In the genomic region with DNA sequence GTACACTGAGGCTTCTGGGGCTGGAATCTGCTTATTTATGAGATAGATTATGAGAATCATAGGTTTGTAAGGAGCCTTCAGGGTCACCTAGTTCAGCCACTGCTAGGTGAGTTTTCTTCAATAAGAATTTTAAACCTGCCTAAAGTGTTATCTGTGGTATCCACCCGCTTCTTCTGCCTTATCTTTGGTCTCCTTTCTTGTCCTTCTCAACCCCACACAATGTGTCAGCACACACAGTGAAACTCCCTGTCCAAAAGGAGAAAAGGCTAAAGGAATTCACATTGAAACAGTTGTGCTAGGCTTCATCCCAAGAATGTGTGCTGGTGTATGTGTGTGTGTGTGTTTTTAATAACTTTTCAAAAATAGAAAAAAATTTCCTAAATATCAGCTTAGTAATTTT, we compare ENCODE assay signal across 15 cellular contexts.
DNase-seq lines count a peak whose midpoint lies in the region; ATAC-seq and TF ChIP-seq lines count a peak whose summit lies in the region.
"Had no signal": no experiment of that assay in that cellular context is flagged by ENCODE, and none has a peak within 500 bp of the region (broad histone marks: within the 10 kb centered on the region; RNA-seq: fewer than 3 reads in every experiment).

No MANE protein-coding gene starts in this region.

- H3K4me3 ChIP-seq in cardiac muscle cell (no peak overlapping the region), right cardiac atrium (ENCODE audit: low read length) (no peak overlapping the region)
- no peak overlapping the region for H3K4me3 ChIP-seq in effector memory CD4-positive, alpha-beta T cell (ENCODE audit: insufficient read depth, low read depth, low read length, poor library complexity, severe bottlenecking)
- H3K4me3 ChIP-seq: lower lobe of right lung, psoas muscle, SJSA1 had no signal

- no peaks in the 10 kb centered on the region for H3K9me3 ChIP-seq in cardiac muscle cell (ENCODE audit: low read depth)
- H3K9me3 ChIP-seq in right cardiac atrium (ENCODE audit: control insufficient read depth, low read length), result no peaks in the 10 kb centered on the region
- no peaks in the 10 kb centered on the region for H3K9me3 ChIP-seq in T-helper 17 cell (ENCODE audit: control insufficient read depth, low read length, poor library complexity, severe bottlenecking)
- no peaks in the 10 kb centered on the region for H3K9me3 ChIP-seq in effector memory CD4-positive, alpha-beta T cell (ENCODE audit: control insufficient read depth, low read length)
- H3K9me3 ChIP-seq: lower lobe of right lung, psoas muscle, SJSA1 had no signal

- intact Hi-C loops in right cardiac atrium (cut with DNase I), result loop anchor here in 2 of 4 donors (10.0 kb wide), 1 partner anchor 260 kb away; a partner anchor contains a TSS

- H3K4me1 ChIP-seq in cardiac muscle cell (ENCODE audit: low read depth) (peaks cover 27% of the 10 kb centered on the region), right cardiac atrium (ENCODE audit: control insufficient read depth, insufficient read depth, low read length) (no peaks in the 10 kb centered on the region)
- peaks cover 46% of the 10 kb centered on the region for H3K4me1 ChIP-seq in effector memory CD4-positive, alpha-beta T cell (ENCODE audit: control insufficient read depth, insufficient read depth, low read length, poor library complexity, severe bottlenecking)
- H3K4me1 ChIP-seq: lower lobe of right lung, psoas muscle, SJSA1 had no signal

- H3K4me1 Mint-ChIP-seq in T-helper 17 cell, result peaks cover 42% of the 10 kb centered on the region
- H3K4me1 Mint-ChIP-seq in stimulated activated naive CD8-positive, alpha-beta T cell treated with anti-CD3 and anti-CD28 coated beads, Interleukin-15, amount 100 ng/mL, for 72 hours, result peaks cover 89% of the 10 kb centered on the region
- H3K4me1 Mint-ChIP-seq: nephron progenitor cell had no signal

- ATAC-seq in right cardiac atrium, result no peak
- ATAC-seq in T-helper 17 cell, result no peak
- ATAC-seq in stimulated activated naive CD8-positive, alpha-beta T cell treated with anti-CD3 and anti-CD28 coated beads, Interleukin-15, amount 100 ng/mL, for 72 hours, result no peak
- ATAC-seq in HG03025 (IDR thresholded peaks at IDR 0.05; ENCODE audit: low FRiP score, unreplicated experiment), result no peak
- ATAC-seq in HG03159 (IDR thresholded peaks at IDR 0.05; ENCODE audit: unreplicated experiment), result no peak
- ATAC-seq: lower lobe of right lung, psoas muscle had no signal

- H3K36me3 ChIP-seq in cardiac muscle cell, result no peaks in the 10 kb centered on the region
- H3K36me3 ChIP-seq in effector memory CD4-positive, alpha-beta T cell (ENCODE audit: control insufficient read depth, insufficient read depth, low read length), result no peaks in the 10 kb centered on the region
- H3K36me3 ChIP-seq: lower lobe of right lung, SJSA1 had no signal

- H3K9me3 Mint-ChIP-seq in stimulated activated naive CD8-positive, alpha-beta T cell treated with anti-CD3 and anti-CD28 coated beads, Interleukin-15, amount 100 ng/mL, for 72 hours, result peaks cover 0 to 5% of the 10 kb centered on the region in 2 donors

- H3K36me3 Mint-ChIP-seq in T-helper 17 cell (ENCODE audit: low read depth), result no peaks in the 10 kb centered on the region

- H3K27ac Mint-ChIP-seq in T-helper 17 cell, result peak overlapping the region; percentile 96
- H3K27ac Mint-ChIP-seq in stimulated activated naive CD8-positive, alpha-beta T cell treated with anti-CD3 and anti-CD28 coated beads, Interleukin-15, amount 100 ng/mL, for 72 hours, result peak overlapping the region; percentile 93 to 99

- H3K27me3 ChIP-seq in cardiac muscle cell (no peaks in the 10 kb centered on the region), right cardiac atrium (ENCODE audit: control insufficient read depth, insufficient read depth) (no peaks in the 10 kb centered on the region)
- H3K27me3 ChIP-seq in effector memory CD4-positive, alpha-beta T cell (replicated peaks; ENCODE audit: control insufficient read depth, insufficient read depth, low read length, poor library complexity, severe bottlenecking), result no peaks in the 10 kb centered on the region
- H3K27me3 ChIP-seq: SJSA1 had no signal

- H3K4me3 Mint-ChIP-seq in T-helper 17 cell, result no peak overlapping the region
- peak overlapping the region; percentile 86 to 94 for H3K4me3 Mint-ChIP-seq in stimulated activated naive CD8-positive, alpha-beta T cell treated with anti-CD3 and anti-CD28 coated beads, Interleukin-15, amount 100 ng/mL, for 72 hours
- H3K4me3 Mint-ChIP-seq: nephron progenitor cell had no signal

- H3K27ac ChIP-seq in cardiac muscle cell (peak overlapping the region; percentile 56), right cardiac atrium (ENCODE audit: low read length) (no peak overlapping the region)
- peak overlapping the region; percentile 85 for H3K27ac ChIP-seq in effector memory CD4-positive, alpha-beta T cell (ENCODE audit: insufficient read depth, low read length, poor library complexity, severe bottlenecking)
- H3K27ac ChIP-seq: lower lobe of right lung, psoas muscle, SJSA1 had no signal

- no peak for TF ChIP-seq CTCF in cardiac muscle cell (IDR thresholded peaks at IDR 0.05; ENCODE audit: low read depth, low read length)

- no peaks in the 10 kb centered on the region for H3K27me3 Mint-ChIP-seq in T-helper 17 cell
- H3K27me3 Mint-ChIP-seq in stimulated activated naive CD8-positive, alpha-beta T cell treated with anti-CD3 and anti-CD28 coated beads, Interleukin-15, amount 100 ng/mL, for 72 hours, result no peaks in the 10 kb centered on the region

- 75% methylated on average over 1 of the region's 1 CpG for WGBS in right cardiac atrium

- DNase-seq in cardiac muscle cell (ENCODE audit: low read depth in 1 of 2, low spot score in 1 of 2), result no peak
- DNase-seq in right cardiac atrium, result no peak
- DNase-seq in T-helper 17 cell, result no peak
- no peak for DNase-seq in effector memory CD4-positive, alpha-beta T cell
- DNase-seq in stimulated activated naive CD8-positive, alpha-beta T cell treated with anti-CD3 and anti-CD28 coated beads, Interleukin-15, amount 100 ng/mL, for 72 hours, result no peak
- no peak for DNase-seq in NCI-H1105 treated with DMSO at 0.1 percent for 48 hours (lab: John Stamatoyannopoulos, UW)
- DNase-seq: DMS 273 treated with DMSO at 0.1 percent for 48 hours, lower lobe of right lung, NCI-H1694, NCI-H446 treated with DMSO at 0.1 percent for 48 hours, nephron progenitor cell, psoas muscle had no signal
